ENCODE assay signal across 10 cellular contexts in genomic region chr5:171367424-171368370, GRCh38. TPM values are rescaled to one million over a fixed set of nuclear protein-coding genes. Genes with fewer than 3 reads are reported as not detected.
A peak's percentile ranks its signal among the peaks of the same experiment; 100 is the strongest.
DNase-seq lines count a peak whose midpoint lies in the region; ATAC-seq, FAIRE-seq and TF ChIP-seq lines count a peak whose summit lies in the region.
"Had no signal": no experiment of that assay in that cellular context is flagged by ENCODE, and none has a peak within 500 bp of the region (broad histone marks: within the 10 kb centered on the region; RNA-seq: fewer than 3 reads in every experiment).

No MANE protein-coding gene starts in this region.

- no peaks in the 10 kb centered on the region for H3K27me3 ChIP-seq in GM12878 (replicated peaks in 1 of 2; ENCODE audit: control insufficient read depth in 2 of 2, insufficient read depth in 2 of 2, low read length in 1 of 2)

- TF ChIP-seq RAD21 in GM12878 (IDR thresholded peaks at IDR 0.05; ENCODE audit: insufficient read depth, low read depth, low read length), result no peak

- ATAC-seq in GM12878, result peak; percentile 52
- ATAC-seq in HG03280 (IDR thresholded peaks at IDR 0.05; ENCODE audit: unreplicated experiment), result no peak

- no peak overlapping the region for H3K27ac ChIP-seq in GM12878 (ENCODE audit: control insufficient read depth, insufficient read depth)

- H3K4me2 ChIP-seq in GM12878 (ENCODE audit: control insufficient read depth, insufficient read depth), result peak overlapping the region; percentile 42

- in situ Hi-C loops in GM12878 (cut with MboI), result no loop called here

- intact Hi-C loops in GM12878 (cut with micrococcal nuclease; ENCODE audit: unreplicated experiment), result no loop called here

- WGBS in GM12878 (ENCODE audit: insufficient coverage, insufficient replicate concordance, low lambda C conversion rate, missing lambda C conversion rate), result 44% methylated on average over 16 of the region's 16 CpGs

- RAD21 ChIA-PET in GM12878 (lab: Charles Lee; ENCODE audit: unreplicated experiment), result interaction anchor here (0.7 kb wide), 1 partner anchor 22 kb away, joined by 3 read pairs; no protein-coding TSS in a partner anchor

- H3K36me3 ChIP-seq in GM12878 (ENCODE audit: control insufficient read depth in 2 of 2, insufficient read depth in 2 of 2, low read length in 1 of 2), result no peaks in the 10 kb centered on the region

- DNase-seq in activated effector memory CD4-positive, alpha-beta T cell treated with anti-CD3 and anti-CD28 coated beads, Interleukin-2, amount 50 U/mL, for 16 hours, result peak; percentile 3
- DNase-seq in activated effector memory CD4-positive, alpha-beta T cell treated with Interleukin-2 at 50 U/mL for 16 hours, result no peak
- DNase-seq in M059J (ENCODE audit: low read depth), result peak; percentile 90
- no peak for DNase-seq in GM12878 (ENCODE audit: low read depth, low spot score)
- peak; percentile 81 for DNase-seq in urothelium cell line (ENCODE audit: low spot score)
- no peak for DNase-seq in NCI-H2107 (lab: John Stamatoyannopoulos, UW)
- no peak for DNase-seq in 8988T

- TF ChIP-seq CTCF in GM12878 (IDR thresholded peaks at IDR 0.05 in 2 of 3, conservative IDR thresholded peaks at IDR 0.05 in 1 of 3; ENCODE audit: control insufficient read depth in 2 of 3, extremely low read depth in 1 of 3, insufficient read depth in 1 of 3, low read depth in 3 of 3, low read length in 3 of 3), result no peak

- no peak overlapping the region for H2AFZ ChIP-seq in GM12878 (ENCODE audit: control insufficient read depth, low read depth, low read length)

- H3K4me3 ChIP-seq in GM12878, result no peak overlapping the region

- H3K4me1 ChIP-seq in GM12878 (ENCODE audit: control insufficient read depth, insufficient read depth, low read length), result peaks cover 15% of the 10 kb centered on the region

- BruUV-seq in GM12878 (replicated peaks; lab: Mats Ljungman, UMichigan), result no TSS peak

- no peaks in the 10 kb centered on the region; the same call in 2 of the 3 replicates for H3K9me3 ChIP-seq in GM12878 (replicated peaks; ENCODE audit: control insufficient read depth, insufficient read depth, low read length)

- no peaks in the 10 kb centered on the region for H4K20me1 ChIP-seq in GM12878 (ENCODE audit: control insufficient read depth, insufficient read depth)

- no peak overlapping the region for H3K9ac ChIP-seq in GM12878 (ENCODE audit: control insufficient read depth, insufficient read depth, low read length)

- CTCF ChIA-PET in GM12878 (lab: Yijun Ruan, JAX), result interaction anchor here (0.7 to 0.8 kb wide), 2 partner anchors 242 to 901 kb away, joined by 3 read pairs; no protein-coding TSS in a partner anchor

- no peak for TF ChIP-seq POLR2A in GM12878 (IDR thresholded peaks at IDR 0.05; ENCODE audit: low read depth, low read length)

- H3K79me2 ChIP-seq in GM12878 (ENCODE audit: control insufficient read depth, insufficient read depth, low read length), result no peaks in the 10 kb centered on the region

- TF ChIP-seq EP300 in GM12878 (IDR thresholded peaks at IDR 0.05; ENCODE audit: borderline replicate concordance in 1 of 2, control insufficient read depth in 1 of 2, low read depth in 2 of 2, low read length in 2 of 2), result no peak

- SMC1A ChIA-PET in GM12878 (lab: Charles Lee; ENCODE audit: uncharacterized antibody, unreplicated experiment), result interaction anchor here (0.6 kb wide), 1 partner anchor 291 kb away, joined by 3 read pairs; no protein-coding TSS in a partner anchor

- POLR2A ChIA-PET in GM12878 (lab: Charles Lee), result interaction anchor here (0.6 to 0.7 kb wide), 4 partner anchors 13 to 721 kb away, joined by 3 to 7 read pairs (median 5); no protein-coding TSS in a partner anchor

- peak; percentile 61 for FAIRE-seq in GM12878 (lab: Jason Lieb, UNC)
- FAIRE-seq in urothelium cell line (lab: Jason Lieb, UNC), result no peak

TF ChIP-seq in GM12878, 131 proteins besides CTCF, POLR2A, EP300 and RAD21 (continues in another document):
- TF ChIP-seq IKZF1 (conservative IDR thresholded peaks at IDR 0.05), result no peak
- TF ChIP-seq NFYA (IDR thresholded peaks at IDR 0.05; ENCODE audit: borderline replicate concordance, low read depth, low read length), result no peak
- no peak for TF ChIP-seq SPI1 (IDR thresholded peaks at IDR 0.05; ENCODE audit: borderline replicate concordance, insufficient read depth, low read depth, low read length)
- TF ChIP-seq CHD4 (IDR thresholded peaks at IDR 0.05), result no peak
- TF ChIP-seq ELK1 (IDR thresholded peaks at IDR 0.05; ENCODE audit: low read depth, low read length), result no peak
- TF ChIP-seq BCL3 (IDR thresholded peaks at IDR 0.05; ENCODE audit: borderline replicate concordance, insufficient read depth, low read depth, low read length, poor library complexity, severe bottlenecking), result no peak

RNA-seq across cellular contexts. Expression of gene NPM1, which starts 20.0 kb away (rescaled TPM):
- total RNA-seq in M059J (2014; rRNA removed; shearing (Covaris generic)), result 1,019 and 1,223 TPM in 2 replicates
- 425 and 430 TPM in 2 replicates for total RNA-seq in GM12878 (2013; cell fraction: nucleolus; rRNA removed)
- 2,837 and 2,926 TPM in 2 replicates for total RNA-seq in GM12878 (2014; rRNA removed)
- total RNA-seq in GM12878 (2014; rRNA removed; fragmentation: Illumina TruSeq; extraction: Trizol), result 5,396 and 5,466 TPM in 2 replicates
- total RNA-seq in GM12878 (2021), result 2,607 and 2,609 TPM in 2 replicates
- 1,342 TPM for polyA plus RNA-seq in GM12878 (2011; ENCODE audit: low read depth)
- polyA plus RNA-seq in GM12878 (2011; rRNA removed), result 2,896 and 3,056 TPM in 2 replicates
- 3,501 and 4,381 TPM in 2 replicates for polyA plus RNA-seq in GM12878 (2011; cell fraction: cytosol; rRNA removed)
- polyA plus RNA-seq in GM12878 (2011; cell fraction: nucleus; rRNA removed), result 735 and 1,933 TPM in 2 replicates
- 4,384 and 5,105 TPM in 2 replicates for polyA plus RNA-seq in GM12878 (2012)
- 4,943 and 8,358 TPM in 2 replicates for polyA plus RNA-seq in GM12878 (2014; fragmentation: Illumina TruSeq; extraction: Trizol)
- polyA plus RNA-seq in GM12878 (2014; fragmentation: Nextera tagmentation; extraction: Ambion mirVana), result 1,000 to 10,000 TPM; 3,742 to 5,105 TPM
- polyA plus RNA-seq in GM12878 (2014; rRNA removed), result 2,295 and 2,497 TPM in 2 replicates
- polyA plus RNA-seq in GM12878 (2016; fragmentation: Nextera tagmentation; extraction: Ambion mirVana), result 1,000 to 10,000 TPM; 1,843 to 2,046 TPM
- 1,162 and 2,005 TPM in 2 replicates for polyA minus RNA-seq in GM12878 (2011; rRNA and poly(A)+ RNA removed)
- polyA minus RNA-seq in GM12878 (2011; cell fraction: cytosol; rRNA and poly(A)+ RNA removed), result 2,291 and 2,774 TPM in 2 replicates
- 272 and 485 TPM in 2 replicates for polyA minus RNA-seq in GM12878 (2011; cell fraction: nucleus; rRNA and poly(A)+ RNA removed)

RNA-seq across cellular contexts. Expression of gene FGF18, which starts 51.8 kb away (rescaled TPM):
- not detected in 2 replicates for total RNA-seq in M059J (2014; rRNA removed; shearing (Covaris generic))
- total RNA-seq in GM12878 (2013; cell fraction: nucleolus; rRNA removed), result not detected in 2 replicates
- total RNA-seq in GM12878 (2014; rRNA removed) (0.06 and 0.11 TPM in 2 replicates), GM12878 (2014; rRNA removed; fragmentation: Illumina TruSeq; extraction: Trizol) (0.04 TPM in 1 of 2 replicates, not detected in the other), GM12878 (2021) (not detected in 2 replicates)
- not detected for polyA plus RNA-seq in GM12878 (2011; ENCODE audit: low read depth)
- polyA plus RNA-seq in GM12878 (2011; rRNA removed) (0.03 TPM in 1 of 2 replicates, not detected in the other), GM12878 (2014; fragmentation: Illumina TruSeq; extraction: Trizol) (not detected in 2 replicates), GM12878 (2014; fragmentation: Nextera tagmentation; extraction: Ambion mirVana) (not detected), GM12878 (2014; rRNA removed) (0.09 TPM in 1 of 2 replicates, not detected in the other), GM12878 (2016; fragmentation: Nextera tagmentation; extraction: Ambion mirVana) (under 1 TPM in 1 of 2 experiments, not detected in 1; 0.10 TPM)
- polyA plus RNA-seq in GM12878 (2011; cell fraction: cytosol; rRNA removed), result 0.03 TPM in 1 of 2 replicates, not detected in the other
- polyA plus RNA-seq in GM12878 (2011; cell fraction: nucleus; rRNA removed), result 0.09 TPM in 2 replicates
- 0.07 TPM in 1 of 2 replicates, not detected in the other for polyA plus RNA-seq in GM12878 (2012)
- not detected in 2 replicates for polyA minus RNA-seq in GM12878 (2011; rRNA and poly(A)+ RNA removed)
- polyA minus RNA-seq in GM12878 (2011; cell fraction: cytosol; rRNA and poly(A)+ RNA removed), result not detected in 2 replicates
- polyA minus RNA-seq in GM12878 (2011; cell fraction: nucleus; rRNA and poly(A)+ RNA removed), result not detected in 2 replicates
- total RNA-seq: NCI-H460 had no signal

RNA-seq across cellular contexts. Expression of gene TLX3, which starts 58.6 kb away (rescaled TPM):
- not detected in 2 replicates for total RNA-seq in M059J (2014; rRNA removed; shearing (Covaris generic))
- not detected in 2 replicates for total RNA-seq in GM12878 (2013; cell fraction: nucleolus; rRNA removed)
- total RNA-seq in GM12878 (2014; rRNA removed) (not detected in 2 replicates), GM12878 (2014; rRNA removed; fragmentation: Illumina TruSeq; extraction: Trizol) (not detected in 2 replicates), GM12878 (2021) (not detected in 2 replicates)
- polyA plus RNA-seq in GM12878 (2011; ENCODE audit: low read depth), result not detected
- polyA plus RNA-seq in GM12878 (2011; rRNA removed) (not detected in 2 replicates), GM12878 (2014; fragmentation: Illumina TruSeq; extraction: Trizol) (not detected in 2 replicates), GM12878 (2014; fragmentation: Nextera tagmentation; extraction: Ambion mirVana) (not detected), GM12878 (2014; rRNA removed) (not detected in 2 replicates), GM12878 (2016; fragmentation: Nextera tagmentation; extraction: Ambion mirVana) (not detected)
- not detected in 2 replicates for polyA plus RNA-seq in GM12878 (2011; cell fraction: cytosol; rRNA removed)
- polyA plus RNA-seq in GM12878 (2011; cell fraction: nucleus; rRNA removed), result not detected in 2 replicates
- polyA plus RNA-seq in GM12878 (2012), result not detected in 2 replicates
- not detected in 2 replicates for polyA minus RNA-seq in GM12878 (2011; rRNA and poly(A)+ RNA removed)
- polyA minus RNA-seq in GM12878 (2011; cell fraction: cytosol; rRNA and poly(A)+ RNA removed), result not detected in 2 replicates
- not detected in 2 replicates for polyA minus RNA-seq in GM12878 (2011; cell fraction: nucleus; rRNA and poly(A)+ RNA removed)
- total RNA-seq: A673, NCI-H460 had no signal

Comparison
In these comparisons a context has a peak if more than half of its experiments do, and no peak if none do; other contexts are left out.
1. DNase-seq: peak in activated effector memory CD4-positive, alpha-beta T cell treated with anti-CD3 and anti-CD28 coated beads, Interleukin-2, amount 50 U/mL, for 16 hours (single experiment), M059J (single experiment) and urothelium cell line (single experiment); none in activated effector memory CD4-positive, alpha-beta T cell treated with Interleukin-2 at 50 U/mL for 16 hours (single experiment), GM12878 (single experiment), NCI-H2107 (single experiment) and 8988T (single experiment).